In genomic region chr4:179663641-179664431, GRCh38 we compare ENCODE assay signal across 18 cellular contexts.
A peak's percentile ranks its signal among the peaks of the same experiment; 100 is the strongest.
DNase-seq lines count a peak whose midpoint lies in the region; ATAC-seq, FAIRE-seq and TF ChIP-seq lines count a peak whose summit lies in the region.
"Had no signal": no experiment of that assay in that cellular context is flagged by ENCODE, and none has a peak within 500 bp of the region (broad histone marks: within the 10 kb centered on the region; RNA-seq: fewer than 3 reads in every experiment).

No MANE protein-coding gene starts in this region.

- no peak for TF ChIP-seq CTCF in HepG2 (CRISPR knock-in tag; IDR thresholded peaks at IDR 0.05)
- no peak for TF ChIP-seq CTCF in right lobe of liver (IDR thresholded peaks at IDR 0.05)
- no peak for TF ChIP-seq CTCF in H1 (IDR thresholded peaks at IDR 0.05; ENCODE audit: control extremely low read depth in 1 of 3, insufficient read depth in 1 of 3, low read depth in 1 of 3, low read length in 3 of 3)
- TF ChIP-seq CTCF in type B pancreatic cell (conservative IDR thresholded peaks at IDR 0.05), result no peak

- H2AK5ac ChIP-seq in H1 (ENCODE audit: low read depth, low read length) (no peak overlapping the region), neuronal stem cell (ENCODE audit: low read depth, low read length) (no peak overlapping the region)

- H2AFZ ChIP-seq in HepG2 (ENCODE audit: low read length) (no peak overlapping the region), H1 (ENCODE audit: low read length) (no peak overlapping the region; the same call in 1 of the 2 replicates), neuronal stem cell (ENCODE audit: low read length) (no peak overlapping the region)
- H2AFZ ChIP-seq: GM23338 had no signal

- no peaks in the 10 kb centered on the region for H4K20me1 ChIP-seq in HepG2 (ENCODE audit: insufficient read depth, low read length)
- H4K20me1 ChIP-seq in H1 (replicated peaks in 1 of 2; ENCODE audit: control insufficient read depth in 1 of 2, insufficient read depth in 2 of 2, low read length in 2 of 2), result peaks cover 0 to 2% of the 10 kb centered on the region in 2 experiments
- H4K20me1 ChIP-seq: BLaER1 treated with 17β-estradiol and CSF1 and Interleukin-3, amounts not matched to agents 10 nM and 100 nM had no signal

- CTCF ChIA-PET in HepG2 (lab: Yijun Ruan, JAX; ENCODE audit: low intra/inter-chr PET ratio, low total read pairs) (no interaction called here), H1 (lab: Charles Lee; ENCODE audit: partially characterized antibody) (no interaction called here)

- no peak for DNase-seq in HepG2 (ENCODE audit: low spot score)
- DNase-seq in right lobe of liver, result no peak
- DNase-seq in H1 (ENCODE audit: low read depth in 1 of 2, low spot score in 2 of 2), result no peak
- no peak for DNase-seq in neuronal stem cell (ENCODE audit: low spot score)
- DNase-seq in aorta, result no peak
- no peak for DNase-seq in type B pancreatic cell (ENCODE audit: extremely low spot score, unreplicated experiment)
- no peak for DNase-seq in kidney tubule cell (ENCODE audit: low spot score)
- DNase-seq: ACHN; Calu3; CD4-positive, CD25-positive, alpha-beta regulatory T cell; DMS 273 treated with DMSO at 0.1 percent for 48 hours; DMS79; HFFc6 had no signal

- no peak overlapping the region for H3K14ac ChIP-seq in H1 (ENCODE audit: insufficient read length)
- H3K14ac ChIP-seq in neuronal stem cell (ENCODE audit: low read length), result peak overlapping the region; percentile 56

- 21% methylated on average over 6 of the region's 6 CpGs for WGBS in HepG2 (ENCODE audit: low lambda C conversion rate)
- 66% methylated on average over 6 of the region's 6 CpGs for WGBS in right lobe of liver (ENCODE audit: insufficient coverage, low coverage, low lambda C conversion rate, missing lambda C conversion rate)
- 86 to 100% methylated on average over 2 to 6 of the region's 6 CpGs for WGBS in H1 (ENCODE audit: extremely low coverage in 1 of 2, insufficient coverage in 1 of 2, insufficient read length in 1 of 2, insufficient replicate concordance in 2 of 2, low coverage in 1 of 2, low lambda C conversion rate in 2 of 2, missing lambda C conversion rate in 1 of 2), 2 experiments
- WGBS in neuronal stem cell (ENCODE audit: extremely low coverage in 2 of 2, insufficient read length in 2 of 2, insufficient replicate concordance in 1 of 2), 2 donors, result 100% methylated on average over 1 to 2 of the region's 6 CpGs
- WGBS in aorta, 2 donors, result 95% methylated on average over 6 of the region's 6 CpGs

- H2BK5ac ChIP-seq in H1 (ENCODE audit: low read depth, low read length) (peak overlapping the region; percentile 52; the same call in 1 of the 2 replicates), neuronal stem cell (ENCODE audit: low read length) (no peak overlapping the region)

- no TSS peak for BruUV-seq in HepG2 (replicated peaks; lab: Mats Ljungman, UMichigan)

- TF ChIP-seq POLR2A in HepG2 (IDR thresholded peaks at IDR 0.05; ENCODE audit: insufficient read depth in 1 of 2, low read depth in 2 of 2, low read length in 2 of 2) (no peak), right lobe of liver (IDR thresholded peaks at IDR 0.05) (no peak), H1 (IDR thresholded peaks at IDR 0.05; ENCODE audit: control extremely low read depth in 1 of 2, low read depth in 2 of 2, low read length in 2 of 2) (no peak)

- no peaks in the 10 kb centered on the region for H3K36me3 Mint-ChIP-seq in type B pancreatic cell
- H3K36me3 Mint-ChIP-seq: CD4-positive, CD25-positive, alpha-beta regulatory T cell had no signal

- H3K18ac ChIP-seq in H1 (ENCODE audit: extremely low read depth, low read length) (no peak overlapping the region), neuronal stem cell (ENCODE audit: low read length) (no peak overlapping the region)

- no peak overlapping the region for H4K91ac ChIP-seq in H1 (replicated peaks; ENCODE audit: insufficient read length, low read length)
- no peak overlapping the region for H4K91ac ChIP-seq in neuronal stem cell (ENCODE audit: low read depth, low read length, poor library complexity)

- H3K27ac ChIP-seq in HepG2 (ENCODE audit: extremely low read length, insufficient read depth, low read length), result no peak overlapping the region
- H3K27ac ChIP-seq in right lobe of liver, result no peak overlapping the region
- H3K27ac ChIP-seq in H1 (ENCODE audit: low read depth, low read length), result no peak overlapping the region
- H3K27ac ChIP-seq in neuronal stem cell (replicated peaks; ENCODE audit: low read length), result no peak overlapping the region
- no peak overlapping the region for H3K27ac ChIP-seq in aorta (ENCODE audit: low read depth in 1 of 2, low read length in 2 of 2)
- H3K27ac ChIP-seq: BLaER1 treated with 17β-estradiol and CSF1 and Interleukin-3, amounts not matched to agents 10 nM and 100 nM had no signal

- no peaks in the 10 kb centered on the region for H3K79me1 ChIP-seq in H1 (ENCODE audit: low read depth, low read length)
- no peaks in the 10 kb centered on the region for H3K79me1 ChIP-seq in neuronal stem cell (ENCODE audit: low read depth, low read length)

- no peak overlapping the region for H2BK20ac ChIP-seq in H1 (ENCODE audit: low read length)

- H4K5ac ChIP-seq in H1 (ENCODE audit: insufficient read length, low read depth, low read length), result no peak overlapping the region

- H3K23ac ChIP-seq in H1 (ENCODE audit: insufficient read length) (no peak overlapping the region), neuronal stem cell (ENCODE audit: low read depth, low read length, poor library complexity) (peak overlapping the region; percentile 80)

- TF ChIP-seq EP300 in HepG2 (IDR thresholded peaks at IDR 0.05; ENCODE audit: low read depth in 2 of 2, low read length in 2 of 2) (no peak), HepG2 (CRISPR knock-in tag; IDR thresholded peaks at IDR 0.05; ENCODE audit: borderline replicate concordance) (no peak), H1 (IDR thresholded peaks at IDR 0.05; ENCODE audit: borderline replicate concordance in 1 of 2, low read depth in 2 of 2, low read length in 2 of 2) (no peak)

- in situ Hi-C loops in HepG2 (cut with HindIII; ENCODE audit: extremely low pct_ligation_motif_present, low pct_unique_long_range_greater_than_20kb), result no loop called here

- H3K4me1 ChIP-seq in HepG2 (ENCODE audit: insufficient read depth, low read length) (no peaks in the 10 kb centered on the region), right lobe of liver (no peaks in the 10 kb centered on the region), H1 (replicated peaks in 1 of 4; ENCODE audit: control insufficient read depth in 3 of 4, insufficient read depth in 4 of 4, low read length in 3 of 4) (no peaks in the 10 kb centered on the region), neuronal stem cell (ENCODE audit: control insufficient read depth in 2 of 2, insufficient read depth in 1 of 2, low read depth in 1 of 2, low read length in 2 of 2) (no peaks in the 10 kb centered on the region), aorta (ENCODE audit: control insufficient read depth in 1 of 2, insufficient read depth in 2 of 2, low read length in 2 of 2) (no peaks in the 10 kb centered on the region)
- H3K4me1 ChIP-seq: BLaER1 treated with 17β-estradiol and CSF1 and Interleukin-3, amounts not matched to agents 10 nM and 100 nM; HAP-1 had no signal

- H2BK12ac ChIP-seq in H1 (ENCODE audit: low read depth, low read length) (peak overlapping the region; percentile 60; the same call in 1 of the 2 replicates), neuronal stem cell (ENCODE audit: low read length) (peak overlapping the region; percentile 22)

- H3K4me2 ChIP-seq in HepG2 (ENCODE audit: low read depth, low read length), result no peak overlapping the region
- no peak overlapping the region for H3K4me2 ChIP-seq in H1 (ENCODE audit: insufficient read depth in 1 of 2, low read depth in 2 of 2, low read length in 2 of 2)
- H3K4me2 ChIP-seq in neuronal stem cell (ENCODE audit: insufficient read depth, low read length, poor library complexity, severe bottlenecking), result no peak overlapping the region
- H3K4me2 ChIP-seq: BLaER1 treated with 17β-estradiol and CSF1 and Interleukin-3, amounts not matched to agents 10 nM and 100 nM; GM23338 had no signal

- H2BK120ac ChIP-seq in H1 (replicated peaks; ENCODE audit: low read depth, low read length), result no peak overlapping the region
- no peak overlapping the region for H2BK120ac ChIP-seq in neuronal stem cell (ENCODE audit: low read depth, low read length)

- H3K36me3 ChIP-seq in HepG2 (replicated peaks in 1 of 2; ENCODE audit: control insufficient read depth in 1 of 2, insufficient read depth in 2 of 2, low read length in 2 of 2), result no peaks in the 10 kb centered on the region
- H3K36me3 ChIP-seq in right lobe of liver, result no peaks in the 10 kb centered on the region
- H3K36me3 ChIP-seq in H1 (ENCODE audit: control insufficient read depth in 2 of 4, insufficient read depth in 4 of 4, low read length in 3 of 4), result no peaks in the 10 kb centered on the region
- H3K36me3 ChIP-seq in neuronal stem cell (replicated peaks in 1 of 2; ENCODE audit: control insufficient read depth in 2 of 2, insufficient read depth in 2 of 2, low read length in 2 of 2), result no peaks in the 10 kb centered on the region
- H3K36me3 ChIP-seq in aorta (ENCODE audit: control insufficient read depth in 1 of 2, insufficient read depth in 2 of 2, low read length in 1 of 2), result no peaks in the 10 kb centered on the region
- H3K36me3 ChIP-seq: BLaER1 treated with 17β-estradiol and CSF1 and Interleukin-3, amounts not matched to agents 10 nM and 100 nM; HAP-1 had no signal

- no peak overlapping the region for H3K4me3 ChIP-seq in HepG2 (replicated peaks in 1 of 3; ENCODE audit: insufficient read depth in 1 of 3, low read depth in 2 of 3, low read length in 3 of 3)
- H3K4me3 ChIP-seq in right lobe of liver, result no peak overlapping the region
- no peak overlapping the region for H3K4me3 ChIP-seq in H1 (ENCODE audit: extremely low read depth in 1 of 4, insufficient read depth in 2 of 4, low read depth in 3 of 4, low read length in 4 of 4)
- H3K4me3 ChIP-seq in neuronal stem cell (ENCODE audit: low read length in 2 of 2), result peak overlapping the region in 1 of 2 donors; percentile 65
- no peak overlapping the region for H3K4me3 ChIP-seq in aorta (ENCODE audit: low read length in 2 of 2)
- H3K4me3 ChIP-seq: BLaER1 treated with 17β-estradiol and CSF1 and Interleukin-3, amounts not matched to agents 10 nM and 100 nM; GM23338; HAP-1 had no signal

- ATAC-seq in HepG2 (no peak), right lobe of liver (no peak), aorta (ENCODE audit: low FRiP score) (peak; percentile 20), HG02852 (IDR thresholded peaks at IDR 0.05; ENCODE audit: unreplicated experiment) (no peak)
- ATAC-seq: GM23338 had no signal

- FAIRE-seq in HepG2 (lab: Jason Lieb, UNC) (no peak), H1 (lab: Jason Lieb, UNC) (no peak)
- FAIRE-seq: GM12891 had no signal

- intact Hi-C loops in HepG2 (cut with micrococcal nuclease; ENCODE audit: unreplicated experiment), result no loop called here
- intact Hi-C loops in right lobe of liver (cut with DNase I), result no loop called here
- intact Hi-C loops in aorta (cut with DNase I), result no loop called here

- TF ChIP-seq RAD21 in HepG2 (CRISPR knock-in tag; IDR thresholded peaks at IDR 0.05) (no peak), H1 (IDR thresholded peaks at IDR 0.05 in 1 of 2, conservative IDR thresholded peaks at IDR 0.05 in 1 of 2; ENCODE audit: low read depth in 2 of 2, low read length in 2 of 2) (no peak)

- no peaks in the 10 kb centered on the region for H3K9me3 Mint-ChIP-seq in type B pancreatic cell

- no peaks in the 10 kb centered on the region for H3K4me1 Mint-ChIP-seq in type B pancreatic cell (ENCODE audit: unreplicated experiment)
- H3K4me1 Mint-ChIP-seq: CD4-positive, CD25-positive, alpha-beta regulatory T cell had no signal

- H3K27me3 Mint-ChIP-seq in type B pancreatic cell, result no peaks in the 10 kb centered on the region
- H3K27me3 Mint-ChIP-seq: CD4-positive, CD25-positive, alpha-beta regulatory T cell had no signal

- peaks cover 7% of the 10 kb centered on the region; the same call in 1 of the 2 replicates for H3K23me2 ChIP-seq in H1 (ENCODE audit: low read depth, low read length)

- H3K27me3 ChIP-seq in HepG2 (ENCODE audit: control insufficient read depth in 1 of 2, insufficient read depth in 2 of 2, low read length in 2 of 2), result no peaks in the 10 kb centered on the region
- no peaks in the 10 kb centered on the region for H3K27me3 ChIP-seq in right lobe of liver
- H3K27me3 ChIP-seq in H1 (replicated peaks in 1 of 4; ENCODE audit: control insufficient read depth in 3 of 4, extremely low read depth in 1 of 4, insufficient read depth in 3 of 4, low read length in 3 of 4), result no peaks in the 10 kb centered on the region
- H3K27me3 ChIP-seq in neuronal stem cell (ENCODE audit: control insufficient read depth in 3 of 3, insufficient read depth in 3 of 3, low read depth in 1 of 3, low read length in 3 of 3), result no peaks in the 10 kb centered on the region
- H3K27me3 ChIP-seq in aorta (ENCODE audit: control insufficient read depth in 1 of 2, insufficient read depth in 2 of 2, low read length in 1 of 2), result no peaks in the 10 kb centered on the region
- H3K27me3 ChIP-seq: BLaER1 treated with 17β-estradiol and CSF1 and Interleukin-3, amounts not matched to agents 10 nM and 100 nM had no signal

- H3K27ac Mint-ChIP-seq in type B pancreatic cell, result no peak overlapping the region
- H3K27ac Mint-ChIP-seq: CD4-positive, CD25-positive, alpha-beta regulatory T cell; GM23338; HFFc6 had no signal

- H3K9me3 ChIP-seq in HepG2 (ENCODE audit: low read length) (peaks cover 37% of the 10 kb centered on the region; the same call in 1 of the 2 replicates), right lobe of liver (no peaks in the 10 kb centered on the region), H1 (ENCODE audit: insufficient read depth in 2 of 2, low read depth in 1 of 2, low read length in 1 of 2) (no peaks in the 10 kb centered on the region), neuronal stem cell (replicated peaks in 1 of 2; ENCODE audit: control insufficient read depth in 2 of 2, insufficient read depth in 1 of 2, low read depth in 1 of 2, low read length in 2 of 2) (no peaks in the 10 kb centered on the region), aorta (ENCODE audit: control insufficient read depth, low read length) (no peaks in the 10 kb centered on the region)
- H3K9me3 ChIP-seq: BLaER1 treated with 17β-estradiol and CSF1 and Interleukin-3, amounts not matched to agents 10 nM and 100 nM; HAP-1 had no signal

- H3K9ac ChIP-seq in HepG2 (ENCODE audit: insufficient read depth, low read depth, low read length) (no peak overlapping the region), H1 (replicated peaks in 1 of 4; ENCODE audit: extremely low read depth in 1 of 4, low read depth in 3 of 4, low read length in 3 of 4) (no peak overlapping the region), neuronal stem cell (ENCODE audit: low read depth, low read length, poor library complexity) (peak overlapping the region; percentile 44)
- H3K9ac ChIP-seq: BLaER1 treated with 17β-estradiol and CSF1 and Interleukin-3, amounts not matched to agents 10 nM and 100 nM had no signal

- H2BK15ac ChIP-seq in H1 (ENCODE audit: low read length), result no peak overlapping the region
- H2BK15ac ChIP-seq in neuronal stem cell (ENCODE audit: low read length), result no peak overlapping the region

- H3K79me2 ChIP-seq in HepG2 (ENCODE audit: insufficient read depth, low read length), result no peaks in the 10 kb centered on the region
- no peaks in the 10 kb centered on the region for H3K79me2 ChIP-seq in H1 (ENCODE audit: control insufficient read depth in 1 of 2, insufficient read depth in 2 of 2, low read length in 2 of 2)

- no peak overlapping the region for H3K4ac ChIP-seq in H1 (replicated peaks; ENCODE audit: insufficient read length, low read depth, low read length)
- H3K4ac ChIP-seq in neuronal stem cell (ENCODE audit: low read length), result no peak overlapping the region

- H4K8ac ChIP-seq in H1 (ENCODE audit: extremely low read depth, insufficient read depth, low read length) (no peak overlapping the region), neuronal stem cell (ENCODE audit: low read depth, low read length) (no peak overlapping the region)

- H3K56ac ChIP-seq in H1 (replicated peaks; ENCODE audit: insufficient read length, low read depth, low read length), result peak overlapping the region; percentile 85

- H3K4me3 Mint-ChIP-seq in type B pancreatic cell, result no peak overlapping the region
- H3K4me3 Mint-ChIP-seq: CD4-positive, CD25-positive, alpha-beta regulatory T cell; GM23338; HFFc6 had no signal

- POLR2A ChIA-PET in HepG2 (lab: Yijun Ruan, JAX) (no interaction called here), H1 (lab: Charles Lee; ENCODE audit: partially characterized antibody) (no interaction called here)

Comparison
In these comparisons a context has a peak if more than half of its experiments do, and no peak if none do; other contexts are left out.
1. Of the 41 proteins assayed by ChIP-seq in both HepG2 and H1: peak only in HepG2: none; only in H1: ASH2L; in both: none; in neither: 40.